Comparison of ENCODE assay signal across 9 cellular contexts in the genomic region with DNA sequence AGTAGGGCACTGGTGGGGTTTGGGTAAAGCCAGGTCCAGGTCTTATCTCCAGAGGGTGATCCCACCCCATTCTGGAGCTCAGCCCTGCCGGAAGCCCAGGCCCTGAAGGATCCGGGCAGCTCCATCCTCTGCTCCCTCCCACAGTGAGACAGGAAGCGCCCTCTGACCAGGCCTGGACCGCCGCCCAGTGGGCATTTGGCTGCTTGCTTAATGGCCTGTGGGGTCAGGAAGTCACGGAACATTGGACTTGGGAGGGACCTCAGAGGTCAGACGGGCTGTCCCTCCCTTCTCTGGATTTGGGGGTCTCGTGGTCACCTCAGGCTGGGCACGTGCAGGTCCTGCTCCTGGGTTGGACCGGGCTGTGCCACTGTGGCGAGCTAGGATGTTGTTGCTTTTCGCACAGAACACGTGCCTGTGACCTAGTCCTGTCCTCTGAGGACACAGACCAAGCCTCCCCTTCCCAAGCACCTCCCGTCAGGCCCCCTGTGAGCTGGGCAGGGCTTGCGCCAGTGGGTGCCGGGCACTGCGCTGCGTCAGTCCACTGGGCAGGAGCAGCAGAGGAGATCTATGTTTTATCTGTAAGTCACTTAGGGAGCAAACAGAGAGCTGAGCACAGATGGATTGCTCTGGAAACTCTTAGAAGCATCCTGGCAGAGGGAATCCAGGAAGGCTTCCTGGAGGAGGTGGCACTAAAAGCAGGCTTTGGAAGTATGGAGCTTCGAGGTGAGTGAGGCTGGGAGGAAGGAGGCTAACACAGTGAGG. TPM values are rescaled to one million over a fixed set of nuclear protein-coding genes. Genes with fewer than 3 reads are reported as not detected.
DNase-seq lines count a peak whose midpoint lies in the region; ATAC-seq, FAIRE-seq and TF ChIP-seq lines count a peak whose summit lies in the region.
"Had no signal": no experiment of that assay in that cellular context is flagged by ENCODE, and none has a peak within 500 bp of the region (broad histone marks: within the 10 kb centered on the region; RNA-seq: fewer than 3 reads in every experiment).

No MANE protein-coding gene starts in this region.

- no peak overlapping the region for H3K4me3 ChIP-seq in PC-3 (ENCODE audit: low read length)
- peak overlapping the region; percentile 39 for H3K4me3 ChIP-seq in epithelial cell of proximal tubule (ENCODE audit: low read depth, low read length)
- H3K4me3 ChIP-seq: SJSA1 had no signal

- H3K9me2 ChIP-seq in PC-3 (replicated peaks; ENCODE audit: low read length): no peaks in the 10 kb centered on the region

- in situ Hi-C loops in ACHN (cut with HindIII; ENCODE audit: low pct_ligation_motif_present, low pct_unique_long_range_greater_than_20kb, low sequenced_read_pairs): no loop called here

- no peak for TF ChIP-seq CTCF in PC-3 (conservative IDR thresholded peaks at IDR 0.05; ENCODE audit: low read depth, low read length)
- peak; percentile 55 for TF ChIP-seq CTCF in epithelial cell of proximal tubule (conservative IDR thresholded peaks at IDR 0.05; ENCODE audit: low read depth, low read length)
- no peak for TF ChIP-seq CTCF in natural killer cell (IDR thresholded peaks at IDR 0.05)

- H3K36me3 ChIP-seq in PC-3 (ENCODE audit: low read depth, low read length): no peaks in the 10 kb centered on the region
- H3K36me3 ChIP-seq: SJSA1 had no signal

- POLR2A ChIA-PET in PC-3 (lab: Charles Lee; ENCODE audit: unreplicated experiment): interaction anchor here (0.6 kb wide), 1 partner anchor 16 kb away, joined by 15 read pairs; no protein-coding TSS in a partner anchor

- H2AFZ ChIP-seq in PC-3 (ENCODE audit: low read length): no peak overlapping the region

- H3K27me3 Mint-ChIP-seq in natural killer cell (ENCODE audit: low read depth in 2 of 2): no peaks in the 10 kb centered on the region

- H3K9me3 ChIP-seq in PC-3 (ENCODE audit: low read length): no peaks in the 10 kb centered on the region
- H3K9me3 ChIP-seq: SJSA1 had no signal

- CTCF ChIA-PET in PC-3 (lab: Charles Lee): no interaction called here

- H3K27ac ChIP-seq in PC-3 (ENCODE audit: low read length): no peak overlapping the region
- H3K27ac ChIP-seq: SJSA1 had no signal

- FAIRE-seq in frontal cortex (lab: Jason Lieb, UNC): no peak

- intact Hi-C loops in PC-3 (cut with micrococcal nuclease) (no loop called here), natural killer cell (cut with micrococcal nuclease) (no loop called here)

- no peaks in the 10 kb centered on the region for H3K9me3 Mint-ChIP-seq in natural killer cell

- no peaks in the 10 kb centered on the region for H3K27me3 ChIP-seq in PC-3 (ENCODE audit: low read length)
- H3K27me3 ChIP-seq: SJSA1 had no signal

- H3K9ac ChIP-seq in PC-3 (ENCODE audit: low read length): no peak overlapping the region

- H3K27ac Mint-ChIP-seq in natural killer cell: peak overlapping the region; percentile 96 to 99

- peak overlapping the region; percentile 76 for H3K4me3 Mint-ChIP-seq in natural killer cell

- peaks cover 17% of the 10 kb centered on the region for H3K4me1 ChIP-seq in PC-3 (ENCODE audit: insufficient read depth, low read length)
- H3K4me1 ChIP-seq: SJSA1 had no signal

- H3K79me2 ChIP-seq in PC-3 (ENCODE audit: low read length): peaks cover 16% of the 10 kb centered on the region

- no TSS peak for BruUV-seq in PC-3 (replicated peaks; lab: Mats Ljungman, UMichigan)

- DNase-seq in ACHN (peak; percentile 90), PC-3 (peak; percentile 4), epithelial cell of proximal tubule (ENCODE audit: low read depth) (peak; percentile 60), natural killer cell (no peak), frontal cortex (ENCODE audit: low spot score in 2 of 2) (no peak), T-helper 9 cell (no peak), SW480 (ENCODE audit: low spot score) (no peak)

- peaks cover 94 to 97% of the 10 kb centered on the region in 2 donors for H3K4me1 Mint-ChIP-seq in natural killer cell

- ATAC-seq in PC-3: peak; percentile 69
- ATAC-seq in natural killer cell: no peak
- no peak for ATAC-seq in GM18519 (IDR thresholded peaks at IDR 0.05; ENCODE audit: low FRiP score, unreplicated experiment)

- H3K36me3 Mint-ChIP-seq in natural killer cell: no peaks in the 10 kb centered on the region

- H3K4me2 ChIP-seq in PC-3 (ENCODE audit: low read length): no peak overlapping the region

- no peaks in the 10 kb centered on the region for H3F3A ChIP-seq in PC-3 (ENCODE audit: low read length, unreplicated experiment)

- H4K20me1 ChIP-seq in PC-3 (ENCODE audit: low read length): no peaks in the 10 kb centered on the region

RNA-seq across cellular contexts. Expression of a gene that starts 49.4 kb away (rescaled TPM):
- 38.4 and 60.8 TPM in 2 replicates for total RNA-seq in PC-3 (2014; rRNA removed)
- 19.4 and 41.9 TPM in 2 replicates for total RNA-seq in epithelial cell of proximal tubule
- 100 to 1,000 TPM; 232 to 277 (median 233) TPM for total RNA-seq in natural killer cell
- total RNA-seq in frontal cortex: 13.9 TPM

Comparison
In these comparisons a context has a peak if more than half of its experiments do, and no peak if none do; other contexts are left out.
1. DNase-seq: peak in ACHN (single experiment), PC-3 (single experiment) and epithelial cell of proximal tubule (single experiment); none in natural killer cell (single experiment), frontal cortex (0 of 2), T-helper 9 cell (single experiment) and SW480 (single experiment).